In genomic region chr1:33349778-33350610, GRCh38 we compare ENCODE assay signal across 1 cellular context.
A peak's percentile ranks its signal among the peaks of the same experiment; 100 is the strongest.
TF ChIP-seq lines count a peak whose summit lies in the region.

No MANE protein-coding gene starts in this region.

TF ChIP-seq in WTC11, 78 proteins besides CTCF, POLR2A, EP300 and RAD21 (continued from another document):
- TF ChIP-seq, protein P1, sequence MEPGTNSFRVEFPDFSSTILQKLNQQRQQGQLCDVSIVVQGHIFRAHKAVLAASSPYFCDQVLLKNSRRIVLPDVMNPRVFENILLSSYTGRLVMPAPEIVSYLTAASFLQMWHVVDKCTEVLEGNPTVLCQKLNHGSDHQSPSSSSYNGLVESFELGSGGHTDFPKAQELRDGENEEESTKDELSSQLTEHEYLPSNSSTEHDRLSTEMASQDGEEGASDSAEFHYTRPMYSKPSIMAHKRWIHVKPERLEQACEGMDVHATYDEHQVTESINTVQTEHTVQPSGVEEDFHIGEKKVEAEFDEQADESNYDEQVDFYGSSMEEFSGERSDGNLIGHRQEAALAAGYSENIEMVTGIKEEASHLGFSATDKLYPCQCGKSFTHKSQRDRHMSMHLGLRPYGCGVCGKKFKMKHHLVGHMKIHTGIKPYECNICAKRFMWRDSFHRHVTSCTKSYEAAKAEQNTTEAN (CRISPR knock-in tag; IDR thresholded peaks at IDR 0.05) = no peak
- TF ChIP-seq FOXK1 (CRISPR knock-in tag; IDR thresholded peaks at IDR 0.05) (0 out of 2 replicates have a peak, but pooled peaks have one; percentile 23), GRHL2 (CRISPR knock-in tag; IDR thresholded peaks at IDR 0.05; ENCODE audit: insufficient replicate concordance, severe bottlenecking) (no peak), ZNF219 (CRISPR knock-in tag; IDR thresholded peaks at IDR 0.05; ENCODE audit: borderline replicate concordance) (no peak)
